ENCODE assay signal across 8 cellular contexts in genomic region chr6:158284340-158285210, GRCh38. TPM values are rescaled to one million over a fixed set of nuclear protein-coding genes. Genes with fewer than 3 reads are reported as not detected.
A peak's percentile ranks its signal among the peaks of the same experiment; 100 is the strongest.
DNase-seq lines count a peak whose midpoint lies in the region; ATAC-seq and TF ChIP-seq lines count a peak whose summit lies in the region.

No MANE protein-coding gene starts in this region.

- no peaks in the 10 kb centered on the region for H3K9me3 Mint-ChIP-seq in IgD-negative memory B cell

- in situ Hi-C loops in GM13977 (cut with MboI; ENCODE audit: low pct_unique_long_range_greater_than_20kb, low sequenced_read_pairs, unreplicated experiment) = no loop called here

- intact Hi-C loops in right lobe of liver (cut with DNase I) = no loop called here
- intact Hi-C loops in uterus (cut with DNase I; ENCODE audit: low total_unique reads) = no loop called here

- H3K36me3 ChIP-seq in right lobe of liver (no peaks in the 10 kb centered on the region), uterus (no peaks in the 10 kb centered on the region)

- H3K9me3 ChIP-seq in right lobe of liver (no peaks in the 10 kb centered on the region), uterus (no peaks in the 10 kb centered on the region)

- H3K27me3 Mint-ChIP-seq in IgD-negative memory B cell = no peaks in the 10 kb centered on the region

- peak; percentile 26 to 50 (median 40) for ATAC-seq in right lobe of liver

- H3K27me3 ChIP-seq in right lobe of liver (no peaks in the 10 kb centered on the region), uterus (no peaks in the 10 kb centered on the region)

- WGBS in right lobe of liver (ENCODE audit: insufficient coverage, low coverage, low lambda C conversion rate, missing lambda C conversion rate) = 74% methylated on average over 11 of the region's 12 CpGs

- no peaks in the 10 kb centered on the region for H3K4me1 ChIP-seq in right lobe of liver
- peaks cover 0 to 14% of the 10 kb centered on the region in 2 donors for H3K4me1 ChIP-seq in uterus

- peak; percentile 92 for DNase-seq in AG04449 (ENCODE audit: low read depth, low spot score)
- peak; percentile 39 for DNase-seq in central memory CD4-positive, alpha-beta T cell
- DNase-seq in right lobe of liver = no peak
- DNase-seq in uterus = peak in 1 of 2 donors; percentile 44
- no peak for DNase-seq in NCI-H2227 (lab: John Stamatoyannopoulos, UW; ENCODE audit: unreplicated experiment)
- DNase-seq in GM13977 (ENCODE audit: low spot score) = no peak
- DNase-seq in dermis blood vessel endothelial cell = no peak

- TF ChIP-seq POLR2A in right lobe of liver (IDR thresholded peaks at IDR 0.05) (no peak), uterus (IDR thresholded peaks at IDR 0.05) (peak in 1 of 2 donors; percentile 34)

- peak overlapping the region in 1 of 4 donors; percentile 8 for H3K4me3 Mint-ChIP-seq in IgD-negative memory B cell

- POLR2A ChIA-PET in AG04449 (lab: Yijun Ruan, JAX) = interaction anchor here (0.6 kb wide), 1 partner anchor 13 kb away, joined by 4 read pairs; no protein-coding TSS in a partner anchor

- H3K4me1 Mint-ChIP-seq in IgD-negative memory B cell = peaks cover 27 to 37% (median 27%) of the 10 kb centered on the region in 3 donors

- H3K4me3 ChIP-seq in AG04449 (ENCODE audit: low read depth, low read length) = peak overlapping the region; percentile 28
- H3K4me3 ChIP-seq in right lobe of liver = no peak overlapping the region
- H3K4me3 ChIP-seq in uterus = no peak overlapping the region

- peaks cover 3% of the 10 kb centered on the region for H3K36me3 Mint-ChIP-seq in IgD-negative memory B cell

- CTCF ChIA-PET in AG04449 (lab: Yijun Ruan, JAX) = interaction anchor here (2.2 kb wide), 1 partner anchor 63 kb away, joined by 8 read pairs; no protein-coding TSS in a partner anchor

- H3K27ac ChIP-seq in right lobe of liver (no peak overlapping the region), uterus (peak overlapping the region; percentile 74 to 76)

- TF ChIP-seq CTCF in AG04449 (IDR thresholded peaks at IDR 0.05; ENCODE audit: insufficient read depth, low read length, missing control alignments) = no peak
- no peak for TF ChIP-seq CTCF in right lobe of liver (IDR thresholded peaks at IDR 0.05)
- no peak for TF ChIP-seq CTCF in uterus (IDR thresholded peaks at IDR 0.05)
- TF ChIP-seq CTCF in GM13977 (IDR thresholded peaks at IDR 0.05; ENCODE audit: extremely low read depth, insufficient read depth, missing control alignments) = no peak

- H3K27ac Mint-ChIP-seq in IgD-negative memory B cell = peak overlapping the region in 2 of 3 donors; percentile 80 to 92

RNA-seq across cellular contexts. Expression of gene TULP4, which starts 27.7 kb away (rescaled TPM):
- polyA plus RNA-seq in IgD-negative memory B cell = 42.3 TPM
- total RNA-seq in right lobe of liver = 10 to 100 TPM; 27.0 to 42.4 (median 32.3) TPM
- 100 to 1,000 TPM in 3 of 4 donors, 10 to 100 TPM in 1; 77.4 to 364 (median 129) TPM for total RNA-seq in uterus
- total RNA-seq in dermis blood vessel endothelial cell = 75.5 and 134 TPM in 2 replicates

Comparison
In these comparisons a context has a peak if more than half of its experiments do, and no peak if none do; other contexts are left out.
1. DNase-seq: peak in AG04449 (single experiment) and central memory CD4-positive, alpha-beta T cell (single experiment); none in right lobe of liver (0 of 3), NCI-H2227 (single experiment), GM13977 (single experiment) and dermis blood vessel endothelial cell (single experiment).
2. H3K27ac ChIP-seq: peak in uterus (2 of 2); none in right lobe of liver (0 of 3).